ENCODE assay signal across 28 cellular contexts in the genomic region with DNA sequence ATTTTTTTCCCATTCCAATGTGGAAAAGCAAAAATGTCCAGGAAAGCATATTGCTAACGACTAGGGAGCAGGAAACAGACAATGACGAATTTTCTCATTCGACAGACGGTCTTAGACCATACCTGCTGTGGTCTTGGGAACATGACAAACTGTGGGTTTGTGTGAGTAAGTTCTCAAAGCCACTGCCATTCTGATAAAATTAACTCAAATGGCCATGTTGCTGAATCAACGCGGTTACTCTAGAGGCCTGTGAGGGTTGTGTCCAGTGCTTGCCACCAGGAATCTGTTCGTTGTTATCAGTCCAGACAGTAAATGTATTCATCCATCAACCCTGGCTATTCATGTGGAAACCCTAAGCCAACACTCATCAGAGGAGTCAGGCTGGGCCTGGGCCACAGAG.
DNase-seq lines count a peak whose midpoint lies in the region; ATAC-seq and TF ChIP-seq lines count a peak whose summit lies in the region.
"Had no signal": no experiment of that assay in that cellular context is flagged by ENCODE, and none has a peak within 500 bp of the region (broad histone marks: within the 10 kb centered on the region; RNA-seq: fewer than 3 reads in every experiment).

No MANE protein-coding gene starts in this region.

- H3K9me3 ChIP-seq in heart right ventricle: no peaks in the 10 kb centered on the region
- H3K9me3 ChIP-seq in ascending aorta: no peaks in the 10 kb centered on the region
- H3K9me3 ChIP-seq in tibial artery: no peaks in the 10 kb centered on the region
- H3K9me3 ChIP-seq: adrenal gland, mucosa of descending colon, Peyer's patch, upper lobe of left lung had no signal

- peak overlapping the region in 7 of 10 donors; percentile 4 to 87 (median 77) for H3K27ac ChIP-seq in heart right ventricle
- H3K27ac ChIP-seq in ascending aorta: peak overlapping the region; percentile 93 to 95
- peak overlapping the region; percentile 85 to 94 for H3K27ac ChIP-seq in tibial artery
- H3K27ac ChIP-seq: GM23248, Peyer's patch had no signal

- DNase-seq in heart right ventricle (no peak), left ventricle myocardium superior (no peak), ascending aorta (ENCODE audit: low spot score in 2 of 2) (no peak), fibroblast of the aortic adventitia (ENCODE audit: low read depth) (peak; percentile 84), tibial artery (no peak), hippocampal formation (lab: John Stamatoyannopoulos, UW) (no peak), NCI-H524 (lab: John Stamatoyannopoulos, UW) (no peak)
- DNase-seq: activated CD4-positive, alpha-beta T cell treated with anti-CD3 and anti-CD28 coated beads for 36 hours; activated naive CD4-positive, alpha-beta T cell treated with Interleukin-2 at 50 U/mL for 16 hours; activated T-cell treated with anti-CD3 and anti-CD28 coated beads, Interleukin-2, amount 50 U/mL, for 48 hours; adrenal gland; CD8-positive, alpha-beta memory T cell; DMS53; effector CD8-positive, alpha-beta T cell; foreskin melanocyte; GF-D8; GM23248; HFFc6; hypothalamus; KBM-7; mucosa of descending colon; NCI-H1436; NCI-H510A; nephron progenitor cell; NK-92 treated with Interleukin-12 subunit alpha and Interleukin-12 subunit beta, amount 100 ng/mL, for 24 hours; Peyer's patch; upper lobe of left lung had no signal

- H3K36me3 ChIP-seq in heart right ventricle: no peaks in the 10 kb centered on the region
- no peaks in the 10 kb centered on the region for H3K36me3 ChIP-seq in ascending aorta
- no peaks in the 10 kb centered on the region for H3K36me3 ChIP-seq in tibial artery
- H3K36me3 ChIP-seq: adrenal gland, Peyer's patch, upper lobe of left lung had no signal

- peaks cover 0 to 36% (median 16%) of the 10 kb centered on the region in 9 donors for H3K4me1 ChIP-seq in heart right ventricle
- peaks cover 2 to 55% of the 10 kb centered on the region in 2 donors for H3K4me1 ChIP-seq in ascending aorta
- peaks cover 0 to 69% (median 59%) of the 10 kb centered on the region in 4 donors for H3K4me1 ChIP-seq in tibial artery
- H3K4me1 ChIP-seq: Peyer's patch had no signal

- H3K4me3 ChIP-seq in heart right ventricle: no peak overlapping the region
- no peak overlapping the region for H3K4me3 ChIP-seq in ascending aorta
- H3K4me3 ChIP-seq in fibroblast of the aortic adventitia (ENCODE audit: low read depth, low read length): no peak overlapping the region
- no peak overlapping the region for H3K4me3 ChIP-seq in tibial artery
- H3K4me3 ChIP-seq: adrenal gland, GM23248, mucosa of descending colon, Peyer's patch, upper lobe of left lung had no signal

- 75 to 79% methylated on average over 7 of the region's 7 CpGs for WGBS in heart right ventricle, 2 donors

- no peak for TF ChIP-seq CTCF in heart right ventricle (IDR thresholded peaks at IDR 0.05)
- no peak for TF ChIP-seq CTCF in ascending aorta (IDR thresholded peaks at IDR 0.05)
- TF ChIP-seq CTCF in fibroblast of the aortic adventitia (IDR thresholded peaks at IDR 0.05; ENCODE audit: insufficient read depth, low read length): no peak
- no peak for TF ChIP-seq CTCF in tibial artery (IDR thresholded peaks at IDR 0.05)

- intact Hi-C loops in heart right ventricle (cut with DNase I) (no loop called here), left ventricle myocardium superior (cut with micrococcal nuclease) (loop anchor here (5.0 kb wide), 1 partner anchor 379 kb away; the partner anchor contains the start of gene GMDS), ascending aorta (cut with DNase I) (no loop called here), tibial artery (cut with DNase I; ENCODE audit: low total_unique reads) (no loop called here)

- ATAC-seq in heart right ventricle: no peak
- no peak for ATAC-seq in left ventricle myocardium superior
- ATAC-seq in GM19035 (IDR thresholded peaks at IDR 0.05; ENCODE audit: unreplicated experiment): no peak
- ATAC-seq: activated CD4-positive, alpha-beta T cell treated with anti-CD3 and anti-CD28 coated beads for 36 hours; mucosa of descending colon had no signal

- H3K27me3 ChIP-seq in heart right ventricle (no peaks in the 10 kb centered on the region), ascending aorta (no peaks in the 10 kb centered on the region), tibial artery (no peaks in the 10 kb centered on the region)
- H3K27me3 ChIP-seq: adrenal gland, Peyer's patch, upper lobe of left lung had no signal
